ENCODE assay signal across 1 cellular context in the genomic region with DNA sequence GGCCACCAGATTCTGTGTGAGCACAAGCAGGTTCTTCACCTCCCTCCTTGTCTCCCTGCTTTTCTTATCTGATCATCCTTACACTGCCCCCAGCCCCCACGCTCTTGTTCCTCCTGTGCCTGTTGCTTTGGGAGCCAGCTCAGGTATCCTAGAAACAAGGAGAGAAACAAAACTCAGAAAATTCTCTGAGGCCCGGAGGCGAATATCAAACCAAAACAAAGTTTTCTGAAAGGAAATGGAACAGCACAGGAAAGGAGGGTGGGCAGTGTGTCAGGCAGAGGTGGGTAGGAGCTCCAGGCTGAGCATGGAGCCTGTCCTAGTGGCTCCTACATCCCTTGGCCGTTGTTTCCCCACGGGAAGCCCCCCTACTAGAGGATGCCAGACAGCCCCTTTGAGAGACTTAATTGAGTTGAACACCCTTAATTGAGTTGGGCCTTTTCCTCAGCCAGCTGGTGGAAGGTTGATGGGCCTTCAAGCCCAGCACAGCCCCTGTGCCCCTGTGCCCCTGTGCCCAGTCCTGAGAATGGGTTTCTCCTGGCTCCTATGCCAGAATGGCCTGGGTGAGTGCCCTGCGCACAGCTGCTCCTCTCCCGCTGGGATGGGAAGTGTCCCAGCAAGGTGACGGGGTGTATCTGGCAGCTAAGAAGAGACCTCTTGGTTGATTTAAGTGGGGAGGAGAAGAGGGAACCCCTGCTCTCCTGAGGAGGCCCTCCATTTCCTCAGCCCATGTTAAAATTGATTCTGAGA.
TF ChIP-seq lines count a peak whose summit lies in the region.

No MANE protein-coding gene starts in this region.

TF ChIP-seq in endothelial cell of umbilical vein, 7 proteins besides CTCF, POLR2A, EP300 and RAD21:
- TF ChIP-seq EZH2 (IDR thresholded peaks at IDR 0.05; ENCODE audit: borderline replicate concordance, low read depth, low read length, severe bottlenecking) (no peak), POLR2AphosphoS5 (IDR thresholded peaks at IDR 0.05; ENCODE audit: insufficient read depth, low read depth, low read length) (no peak), JUN (IDR thresholded peaks at IDR 0.05; ENCODE audit: borderline replicate concordance, insufficient read depth, insufficient read length, low read depth) (no peak), MYC (IDR thresholded peaks at IDR 0.05; ENCODE audit: low read depth, low read length) (no peak), FOS (IDR thresholded peaks at IDR 0.05; ENCODE audit: borderline replicate concordance, insufficient read depth, low read length) (no peak), GATA2 (IDR thresholded peaks at IDR 0.05; ENCODE audit: insufficient read depth, insufficient read length, low read depth, low read length) (no peak)
- TF ChIP-seq, protein P1, sequence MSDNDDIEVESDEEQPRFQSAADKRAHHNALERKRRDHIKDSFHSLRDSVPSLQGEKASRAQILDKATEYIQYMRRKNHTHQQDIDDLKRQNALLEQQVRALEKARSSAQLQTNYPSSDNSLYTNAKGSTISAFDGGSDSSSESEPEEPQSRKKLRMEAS (IDR thresholded peaks at IDR 0.05; ENCODE audit: insufficient read depth, insufficient read length): no peak
TF ChIP-seq in endothelial cell of umbilical vein: peak in this region for 0.
